In the genomic region with DNA sequence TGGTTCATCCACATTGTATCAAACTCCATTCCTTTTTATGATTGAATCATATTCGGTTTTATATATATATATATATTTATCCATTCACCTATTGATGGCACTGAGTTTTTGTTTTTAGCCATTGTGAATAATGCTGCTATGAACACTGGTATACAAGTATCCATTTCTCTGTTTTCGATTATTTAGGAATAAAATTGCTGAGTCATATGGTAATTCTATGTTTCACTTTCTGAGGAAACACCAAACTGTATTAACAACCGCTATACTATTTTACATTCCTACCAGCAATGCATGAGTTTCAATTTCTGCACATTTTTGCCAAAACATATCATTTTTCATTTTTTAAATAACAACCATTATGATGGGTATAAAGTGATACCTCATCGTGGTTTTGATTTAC, we compare ENCODE assay signal across 28 cellular contexts.
"Had no signal": no experiment of that assay in that cellular context is flagged by ENCODE, and none has a peak within 500 bp of the region (broad histone marks: within the 10 kb centered on the region; RNA-seq: fewer than 3 reads in every experiment).

No MANE protein-coding gene starts in this region.

- H3K27me3 ChIP-seq: heart left ventricle, left lung, neural progenitor cell, neutrophil, ovary, right atrium auricular region, spleen, suprapubic skin, tibial artery, upper lobe of right lung had no signal

- H3K27ac ChIP-seq: heart left ventricle, left lung, lower lobe of right lung, neural progenitor cell, neutrophil, ovary, right atrium auricular region, spleen, suprapubic skin, thoracic aorta, tibial artery, upper lobe of right lung had no signal

- H3K9ac ChIP-seq: neural progenitor cell had no signal

- FAIRE-seq: islet of Langerhans, kidney, small intestine, urothelium cell line had no signal

- H3K36me3 ChIP-seq: heart left ventricle, left lung, lower lobe of right lung, neural progenitor cell, neutrophil, ovary, right atrium auricular region, suprapubic skin, thoracic aorta, tibial artery, upper lobe of right lung had no signal

- ATAC-seq: heart left ventricle; left colon; left lung; lower lobe of right lung; natural killer cell; sciatic nerve; stimulated activated effector memory CD8-positive, alpha-beta T cell treated with anti-CD3 and anti-CD28 coated beads, Interleukin-12 subunit alpha, Interleukin-12 subunit beta, amount 100 ng/mL, for 72 hours; upper lobe of right lung had no signal

- H3K9me3 ChIP-seq: lower lobe of right lung, neutrophil, ovary, thoracic aorta, upper lobe of right lung had no signal

- H3K4me2 ChIP-seq: neural progenitor cell had no signal

- DNase-seq: heart left ventricle; hypothalamus; immature natural killer cell; kidney; left colon; left lung; lower lobe of right lung; mammary epithelial cell; mesenchymal stem cell; naive B cell; natural killer cell; nephron progenitor cell; ovary; small intestine; spleen; stimulated activated CD4-positive, alpha-beta T cell treated with anti-CD3 and anti-CD28 coated beads, Interleukin-4, amount 100 ng/mL, for 24 hours; stimulated activated naive CD4-positive, alpha-beta T cell; tibial artery; upper lobe of right lung had no signal

- H3K4me3 ChIP-seq: heart left ventricle, left lung, lower lobe of right lung, neural progenitor cell, ovary, right atrium auricular region, spleen, suprapubic skin, thoracic aorta, tibial artery, upper lobe of right lung had no signal

- H3K4me1 ChIP-seq: heart left ventricle, left lung, lower lobe of right lung, neural progenitor cell, right atrium auricular region, suprapubic skin, tibial artery, upper lobe of right lung had no signal

- H2AFZ ChIP-seq: neural progenitor cell had no signal
